In genomic region chr10:50992356-50992866, GRCh38 we compare ENCODE assay signal across 8 cellular contexts.
DNase-seq lines count a peak whose midpoint lies in the region; FAIRE-seq and TF ChIP-seq lines count a peak whose summit lies in the region.

No MANE protein-coding gene starts in this region.

- TF ChIP-seq CTCF in brain microvascular endothelial cell (IDR thresholded peaks at IDR 0.05; ENCODE audit: low read depth, low read length, missing control alignments) = peak; percentile 12

- H3K36me3 ChIP-seq in brain microvascular endothelial cell (replicated peaks) (no peaks in the 10 kb centered on the region), iPS-18a (ENCODE audit: control insufficient read depth, low read depth, low read length) (no peaks in the 10 kb centered on the region)

- peak overlapping the region; percentile 79 for H3K27ac ChIP-seq in brain microvascular endothelial cell
- H3K27ac ChIP-seq in iPS-18a (ENCODE audit: low read length) = no peak overlapping the region

- H3K4me1 ChIP-seq in iPS-18a (ENCODE audit: control insufficient read depth, low read depth, low read length) = peaks cover 12% of the 10 kb centered on the region

- no peak overlapping the region for H3K9ac ChIP-seq in iPS-18a (ENCODE audit: low read length)

- DNase-seq in brain microvascular endothelial cell = no peak
- DNase-seq in retina = peak; percentile 62
- DNase-seq in urothelium cell line (ENCODE audit: low spot score) = no peak
- no peak for DNase-seq in activated naive CD4-positive, alpha-beta T cell (lab: John Stamatoyannopoulos, UW)
- DNase-seq in HPDE6-E6E7 (ENCODE audit: extremely low spot score) = no peak
- no peak for DNase-seq in NCI-H774 (lab: John Stamatoyannopoulos, UW)

- H3K4me3 ChIP-seq in brain microvascular endothelial cell (ENCODE audit: low read depth, low read length) (peak overlapping the region; percentile 80), iPS-18a (ENCODE audit: low read length) (peak overlapping the region; percentile 67)

- no peaks in the 10 kb centered on the region for H3K9me3 ChIP-seq in iPS-18a (ENCODE audit: control insufficient read depth, low read depth, low read length)

- in situ Hi-C loops in brain microvascular endothelial cell (cut with HindIII; ENCODE audit: low pct_ligation_motif_present, low sequenced_read_pairs) = no loop called here

- H3K27me3 ChIP-seq in brain microvascular endothelial cell (replicated peaks) = no peaks in the 10 kb centered on the region
- H3K27me3 ChIP-seq in iPS-18a (ENCODE audit: control insufficient read depth, insufficient read depth, low read length) = peaks cover 46% of the 10 kb centered on the region

- peak; percentile 25 for FAIRE-seq in G401.6 (lab: Jason Lieb, UNC)
- no peak for FAIRE-seq in urothelium cell line (lab: Jason Lieb, UNC)
